8 cellular contexts compared by ENCODE assay signal in the genomic region with DNA sequence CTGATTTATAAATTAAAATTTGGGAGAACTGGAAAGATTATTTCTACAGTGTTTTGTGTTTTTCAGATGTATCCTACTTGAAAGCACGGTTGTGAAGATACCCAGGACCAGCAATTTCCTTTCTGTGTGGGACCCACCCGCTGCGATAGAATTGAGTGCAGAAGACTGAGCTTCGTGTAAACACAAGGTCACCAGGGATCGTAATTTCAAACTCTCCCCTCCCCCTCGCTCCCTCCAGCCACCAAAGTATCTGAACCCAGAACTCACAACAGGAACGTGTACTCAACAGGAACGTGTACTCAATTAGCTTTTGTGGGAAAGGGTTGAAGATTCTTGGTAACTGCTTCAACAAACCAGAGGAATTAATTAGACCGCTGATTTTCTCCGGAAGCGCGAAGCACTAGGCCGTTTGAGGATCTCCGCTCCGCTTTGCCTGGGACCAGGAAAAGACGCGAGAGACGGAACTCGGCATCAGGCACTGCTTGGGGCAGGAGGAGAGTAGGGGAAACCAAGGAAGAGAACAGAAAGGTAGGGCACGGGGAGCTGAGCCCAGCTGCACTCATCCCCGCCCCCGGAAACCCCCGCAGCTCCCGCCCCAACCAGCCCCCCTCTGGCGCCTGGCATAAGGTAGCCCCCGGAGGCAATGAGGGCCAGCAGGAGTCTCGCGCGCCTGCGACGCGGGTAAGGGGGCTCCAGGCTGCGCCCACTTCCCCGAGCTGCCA.
DNase-seq lines count a peak whose midpoint lies in the region; TF ChIP-seq lines count a peak whose summit lies in the region.

No MANE protein-coding gene starts in this region.

- no peak for TF ChIP-seq CTCF in GM10266 (IDR thresholded peaks at IDR 0.05; ENCODE audit: control insufficient read depth, insufficient read depth, low read depth, missing control alignments)
- TF ChIP-seq CTCF in NB4 (IDR thresholded peaks at IDR 0.05; ENCODE audit: low read depth, low read length), result no peak

- peak overlapping the region; percentile 88 for H3K4me3 ChIP-seq in NB4 (ENCODE audit: low read depth, low read length)

- CTCF ChIA-PET in HEK293T (lab: Yijun Ruan, JAX), result no interaction called here

- DNase-seq in GM10266 (ENCODE audit: extremely low spot score) (peak; percentile 27), HEK293T (ENCODE audit: extremely low spot score) (peak; percentile 69), NB4 (ENCODE audit: low read depth) (peak; percentile 80), SW480 (ENCODE audit: low spot score) (peak; percentile 51), cerebellar cortex (ENCODE audit: low spot score) (peak; percentile 74), kidney glomerular epithelial cell (lab: John Stamatoyannopoulos, UW) (peak; percentile 64), amniotic stem cell (lab: John Stamatoyannopoulos, UW) (no peak)
- peak; percentile 8 to 37 for DNase-seq in stimulated activated CD4-positive, alpha-beta T cell treated with anti-CD3 and anti-CD28 coated beads, Interleukin-15, amount 100 ng/mL, for 48 hours (ENCODE audit: low read depth in 2 of 2)

- no peak for TF ChIP-seq POLR2A in NB4 (IDR thresholded peaks at IDR 0.05; ENCODE audit: extremely low read depth, insufficient read length)

- POLR2A ChIA-PET in HEK293T (lab: Yijun Ruan, JAX), result interaction anchor here (0.7 to 2.7 kb wide), 5 partner anchors 11 to 270 kb away, joined by 3 to 8 read pairs (median 5); no protein-coding TSS in a partner anchor

TF ChIP-seq in HEK293T, 16 proteins besides CTCF, POLR2A, EP300 and RAD21:
- peak; percentile 91 for TF ChIP-seq L3MBTL2 (conservative IDR thresholded peaks at IDR 0.05)
- TF ChIP-seq, protein P1, sequence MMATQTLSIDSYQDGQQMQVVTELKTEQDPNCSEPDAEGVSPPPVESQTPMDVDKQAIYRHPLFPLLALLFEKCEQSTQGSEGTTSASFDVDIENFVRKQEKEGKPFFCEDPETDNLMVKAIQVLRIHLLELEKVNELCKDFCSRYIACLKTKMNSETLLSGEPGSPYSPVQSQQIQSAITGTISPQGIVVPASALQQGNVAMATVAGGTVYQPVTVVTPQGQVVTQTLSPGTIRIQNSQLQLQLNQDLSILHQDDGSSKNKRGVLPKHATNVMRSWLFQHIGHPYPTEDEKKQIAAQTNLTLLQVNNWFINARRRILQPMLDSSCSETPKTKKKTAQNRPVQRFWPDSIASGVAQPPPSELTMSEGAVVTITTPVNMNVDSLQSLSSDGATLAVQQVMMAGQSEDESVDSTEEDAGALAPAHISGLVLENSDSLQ (IDR thresholded peaks at IDR 0.05), result no peak
- TF ChIP-seq FOXK2 (IDR thresholded peaks at IDR 0.05), result 0 out of 2 replicates have a peak, but pooled peaks have one; percentile 22
- TF ChIP-seq SUZ12 (IDR thresholded peaks at IDR 0.05), result no peak
TF ChIP-seq in HEK293T: peak in this region for 2.
